In genomic region chr17:59848778-59849177, GRCh38 we compare ENCODE assay signal across 8 cellular contexts. TPM values are rescaled to one million over a fixed set of nuclear protein-coding genes. Genes with fewer than 3 reads are reported as not detected.
DNase-seq lines count a peak whose midpoint lies in the region; ATAC-seq and TF ChIP-seq lines count a peak whose summit lies in the region.

No MANE protein-coding gene starts in this region.

- no peaks in the 10 kb centered on the region for H3K27me3 ChIP-seq in ACC112 (ENCODE audit: insufficient read depth, low read length)

- H3K27ac ChIP-seq in ACC112 (ENCODE audit: low read depth, low read length): peak overlapping the region; percentile 61

- ATAC-seq in GM21717 (IDR thresholded peaks at IDR 0.05; ENCODE audit: unreplicated experiment): peak; percentile 31
- peak; percentile 73 for ATAC-seq in stimulated activated memory B cell treated with anti-CD40 and anti-IgM and Interleukin-4, amounts not matched to agents 10 μg/mL and 1 μg/mL and 100 μg/mL, for 72 hours
- ATAC-seq in esophagus mucosa: no peak

- H2AFZ ChIP-seq in ACC112 (ENCODE audit: low read length, unreplicated experiment): no peak overlapping the region

- peak overlapping the region; percentile 100 for H3K27ac Mint-ChIP-seq in stimulated activated memory B cell treated with anti-CD40 and anti-IgM and Interleukin-4, amounts not matched to agents 10 μg/mL and 1 μg/mL and 100 μg/mL, for 72 hours
- H3K27ac Mint-ChIP-seq in HFFc6: no peak overlapping the region

- no peaks in the 10 kb centered on the region for H3K79me2 ChIP-seq in ACC112 (ENCODE audit: control insufficient read depth, insufficient read depth, low read length, unreplicated experiment)

- H3K4me3 ChIP-seq in ACC112 (ENCODE audit: low read depth, low read length) (no peak overlapping the region), foreskin fibroblast (ENCODE audit: low read depth in 1 of 2, low read length in 2 of 2) (no peak overlapping the region)

- H3K27me3 Mint-ChIP-seq in stimulated activated memory B cell treated with anti-CD40 and anti-IgM and Interleukin-4, amounts not matched to agents 10 μg/mL and 1 μg/mL and 100 μg/mL, for 72 hours: no peaks in the 10 kb centered on the region
- H3K27me3 Mint-ChIP-seq in HFFc6 (ENCODE audit: insufficient read depth): peaks cover 24% of the 10 kb centered on the region

- peaks cover 54% of the 10 kb centered on the region for H3K4me1 Mint-ChIP-seq in stimulated activated memory B cell treated with anti-CD40 and anti-IgM and Interleukin-4, amounts not matched to agents 10 μg/mL and 1 μg/mL and 100 μg/mL, for 72 hours
- H3K4me1 Mint-ChIP-seq in HFFc6 (ENCODE audit: low read depth): peaks cover 60% of the 10 kb centered on the region

- H3K4me1 ChIP-seq in ACC112 (ENCODE audit: control insufficient read depth, insufficient read depth, low read length, unreplicated experiment): peaks cover 54% of the 10 kb centered on the region

- H3K36me3 ChIP-seq in ACC112 (ENCODE audit: insufficient read depth, low read length): no peaks in the 10 kb centered on the region

- TF ChIP-seq CTCF in foreskin fibroblast (IDR thresholded peaks at IDR 0.05; ENCODE audit: low read depth, low read length): no peak
- TF ChIP-seq CTCF in HFFc6 (IDR thresholded peaks at IDR 0.05): no peak

- peak overlapping the region; percentile 50 for H3K4me3 Mint-ChIP-seq in stimulated activated memory B cell treated with anti-CD40 and anti-IgM and Interleukin-4, amounts not matched to agents 10 μg/mL and 1 μg/mL and 100 μg/mL, for 72 hours
- H3K4me3 Mint-ChIP-seq in HFFc6: no peak overlapping the region

- peaks cover 2% of the 10 kb centered on the region for H3K9me3 Mint-ChIP-seq in stimulated activated memory B cell treated with anti-CD40 and anti-IgM and Interleukin-4, amounts not matched to agents 10 μg/mL and 1 μg/mL and 100 μg/mL, for 72 hours
- peaks cover 1% of the 10 kb centered on the region for H3K9me3 Mint-ChIP-seq in HFFc6

- no peaks in the 10 kb centered on the region for H3K36me3 Mint-ChIP-seq in stimulated activated memory B cell treated with anti-CD40 and anti-IgM and Interleukin-4, amounts not matched to agents 10 μg/mL and 1 μg/mL and 100 μg/mL, for 72 hours
- H3K36me3 Mint-ChIP-seq in HFFc6 (ENCODE audit: low read depth): peaks cover 6% of the 10 kb centered on the region; the same call in 1 of the 2 replicates

- DNase-seq in SKM-1 treated with dmso at 0.1 percent for 144 hours (lab: John Stamatoyannopoulos, UW; ENCODE audit: unreplicated experiment) (peak; percentile 61), foreskin fibroblast (peak; percentile 58 to 73), HFFc6 (no peak), NCI-H2029 treated with DMSO at 0.1 percent for 48 hours (lab: John Stamatoyannopoulos, UW) (no peak)

RNA-seq across cellular contexts. Expression of gene TUBD1, which starts 44.0 kb away (rescaled TPM):
- total RNA-seq in esophagus mucosa: 12.5 TPM
- total RNA-seq in HFFc6 (2021; fragmentation: NEBNext Ultra II Directional; extraction: Animal tissue kit (Norgen Biotek cat#: 25700)): 1 to 10 TPM; 2.9 to 4.0 (median 3.3) TPM

RNA-seq across cellular contexts. Expression of gene RPS6KB1, which starts 44.1 kb away (rescaled TPM):
- 36.6 TPM for total RNA-seq in esophagus mucosa
- total RNA-seq in HFFc6 (2021; fragmentation: NEBNext Ultra II Directional; extraction: Animal tissue kit (Norgen Biotek cat#: 25700)): 10 to 100 TPM; 25.5 to 30.2 (median 27.9) TPM

Comparison
In these comparisons a context has a peak if more than half of its experiments do, and no peak if none do; other contexts are left out.
1. DNase-seq: peak in SKM-1 treated with dmso at 0.1 percent for 144 hours (single experiment) and foreskin fibroblast (2 of 2); none in HFFc6 (single experiment) and NCI-H2029 treated with DMSO at 0.1 percent for 48 hours (single experiment).